ENCODE assay signal across 19 cellular contexts in genomic region chr10:74887614-74888284, GRCh38.
A peak's percentile ranks its signal among the peaks of the same experiment; 100 is the strongest.
DNase-seq lines count a peak whose midpoint lies in the region; ATAC-seq and TF ChIP-seq lines count a peak whose summit lies in the region.
"Had no signal": no experiment of that assay in that cellular context is flagged by ENCODE, and none has a peak within 500 bp of the region (broad histone marks: within the 10 kb centered on the region; RNA-seq: fewer than 3 reads in every experiment).

No MANE protein-coding gene starts in this region.

- H3K27ac ChIP-seq in HEK293 (ENCODE audit: extremely low read depth, low read depth, low read length) (no peak overlapping the region), testis (no peak overlapping the region)
- H3K27ac ChIP-seq: SJSA1 had no signal

- DNase-seq in left ventricle myocardium superior (no peak), Right ventricle myocardium inferior (ENCODE audit: missing footprints) (no peak), testis (peak; percentile 48), Ammon's horn (ENCODE audit: low spot score) (no peak), ecto neural progenitor cell (ENCODE audit: low spot score) (no peak)
- DNase-seq in effector memory CD8-positive, alpha-beta T cell = no peak
- DNase-seq: CD4-positive, CD25-positive, alpha-beta regulatory T cell; DMS153; NCI-H1092; NCI-H1436; NCI-H187 treated with DMSO at 0.1 percent for 48 hours; NCI-H2107; NCI-H446 treated with DMSO at 0.1 percent for 48 hours; NCI-H526 treated with DMSO at 0.1 percent for 48 hours; OCI-M1 had no signal

- TF ChIP-seq CTCF in HEK293 (tag by site-specific recombination; IDR thresholded peaks at IDR 0.05) (no peak), testis (IDR thresholded peaks at IDR 0.05) (no peak)

- TF ChIP-seq POLR2A in testis (IDR thresholded peaks at IDR 0.05) = no peak

- H3K4me1 Mint-ChIP-seq in effector memory CD8-positive, alpha-beta T cell (ENCODE audit: low read depth in 2 of 2) = peaks cover 34 to 47% of the 10 kb centered on the region in 2 donors

- H3K36me3 Mint-ChIP-seq in effector memory CD8-positive, alpha-beta T cell (ENCODE audit: insufficient read depth) = no peaks in the 10 kb centered on the region

- H3K9me3 Mint-ChIP-seq in effector memory CD8-positive, alpha-beta T cell = no peaks in the 10 kb centered on the region
- H3K9me3 Mint-ChIP-seq: CD4-positive, CD25-positive, alpha-beta regulatory T cell had no signal

- H3K36me3 ChIP-seq in HEK293 (ENCODE audit: control insufficient read depth in 2 of 2, insufficient read depth in 1 of 2, low read length in 2 of 2) (no peaks in the 10 kb centered on the region), testis (ENCODE audit: low read depth, missing control alignments) (no peaks in the 10 kb centered on the region)
- H3K36me3 ChIP-seq: SJSA1 had no signal

- 87 to 91% methylated on average over 2 of the region's 2 CpGs for WGBS in testis, 2 donors

- POLR2A ChIA-PET in HEK293 (lab: Yijun Ruan, JAX) = interaction anchor here (0.6 kb wide), 1 partner anchor 62 kb away, joined by 4 read pairs; no protein-coding TSS in a partner anchor

- H3K9me3 ChIP-seq in HEK293 (ENCODE audit: control insufficient read depth, insufficient read depth, low read depth, low read length) (no peaks in the 10 kb centered on the region), testis (no peaks in the 10 kb centered on the region)
- H3K9me3 ChIP-seq: SJSA1 had no signal

- H3K4me3 ChIP-seq in HEK293 (ENCODE audit: low read depth, low read length) (no peak overlapping the region), testis (no peak overlapping the region)
- H3K4me3 ChIP-seq: SJSA1 had no signal

- intact Hi-C loops in left ventricle myocardium superior (cut with micrococcal nuclease) (no loop called here), Right ventricle myocardium inferior (cut with DNase I) (no loop called here), testis (cut with DNase I; ENCODE audit: low total_unique reads) (no loop called here)

- H3K4me3 Mint-ChIP-seq in effector memory CD8-positive, alpha-beta T cell = no peak overlapping the region
- H3K4me3 Mint-ChIP-seq: B cell; CD4-positive, CD25-positive, alpha-beta regulatory T cell had no signal

- peak overlapping the region; percentile 19 to 62 for H3K27ac Mint-ChIP-seq in effector memory CD8-positive, alpha-beta T cell

- H3K4me1 ChIP-seq in HEK293 (ENCODE audit: control insufficient read depth, insufficient read depth, low read length) = 0 out of 2 replicates have a peak, but pooled peaks cover under 1% of the 10 kb centered on the region
- peaks cover 13% of the 10 kb centered on the region for H3K4me1 ChIP-seq in testis

- ATAC-seq in left ventricle myocardium superior = peak; percentile 30
- no peak for ATAC-seq in Right ventricle myocardium inferior
- ATAC-seq in effector memory CD8-positive, alpha-beta T cell (replicated peaks) = no peak
- no peak for ATAC-seq in GM19395 (IDR thresholded peaks at IDR 0.05; ENCODE audit: unreplicated experiment)

- CTCF ChIA-PET in HEK293 (lab: Yijun Ruan, JAX) = no interaction called here

- no peaks in the 10 kb centered on the region for H3K27me3 ChIP-seq in testis
- H3K27me3 ChIP-seq: SJSA1 had no signal

- H3K27me3 Mint-ChIP-seq in effector memory CD8-positive, alpha-beta T cell = no peaks in the 10 kb centered on the region
- H3K27me3 Mint-ChIP-seq: B cell; CD4-positive, CD25-positive, alpha-beta regulatory T cell had no signal

TF ChIP-seq in HEK293, 187 proteins besides CTCF, POLR2A, EP300 and RAD21:
- no peak for TF ChIP-seq ZNF324 (tag by site-specific recombination; IDR thresholded peaks at IDR 0.05)
- TF ChIP-seq ZNF121 (tag by site-specific recombination; IDR thresholded peaks at IDR 0.05) = peak; percentile 92
